Comparison of ENCODE assay signal across 2 cellular contexts in genomic region chr14:65080954-65081747, GRCh38.
TF ChIP-seq lines count a peak whose summit lies in the region.

No MANE protein-coding gene starts in this region.

TF ChIP-seq in IMR-90, 13 proteins besides CTCF, POLR2A, EP300 and RAD21:
- TF ChIP-seq RFX5 (IDR thresholded peaks at IDR 0.05; ENCODE audit: low read depth, low read length), result no peak
- TF ChIP-seq MXI1 (IDR thresholded peaks at IDR 0.05; ENCODE audit: borderline replicate concordance, low read depth, low read length), result no peak
- no peak for TF ChIP-seq CEBPB (IDR thresholded peaks at IDR 0.05; ENCODE audit: low read depth, low read length)
- no peak for TF ChIP-seq USF2 (IDR thresholded peaks at IDR 0.05; ENCODE audit: low read depth, low read length)
- TF ChIP-seq BHLHE40 (IDR thresholded peaks at IDR 0.05; ENCODE audit: low read depth, low read length), result no peak
- TF ChIP-seq ELK1 (IDR thresholded peaks at IDR 0.05; ENCODE audit: borderline replicate concordance, low read depth, low read length), result no peak
- TF ChIP-seq SMC3 (IDR thresholded peaks at IDR 0.05; ENCODE audit: low read depth, low read length), result no peak
- TF ChIP-seq RCOR1 (IDR thresholded peaks at IDR 0.05; ENCODE audit: insufficient replicate concordance, low read length), result no peak
- no peak for TF ChIP-seq MAZ (IDR thresholded peaks at IDR 0.05; ENCODE audit: borderline replicate concordance, low read depth, low read length)
- TF ChIP-seq FOS (IDR thresholded peaks at IDR 0.05; ENCODE audit: low read depth, low read length), result no peak
- no peak for TF ChIP-seq CHD1 (IDR thresholded peaks at IDR 0.05; ENCODE audit: low read depth, low read length)
- TF ChIP-seq MAFK (IDR thresholded peaks at IDR 0.05; ENCODE audit: low read depth, low read length), result no peak
- TF ChIP-seq NFE2L2 (IDR thresholded peaks at IDR 0.05; ENCODE audit: low read depth, low read length), result no peak
TF ChIP-seq in IMR-90: peak in this region for 0.

TF ChIP-seq in GM12878, 131 proteins besides CTCF, POLR2A, EP300 and RAD21:
- no peak for TF ChIP-seq WRNIP1 (IDR thresholded peaks at IDR 0.05; ENCODE audit: borderline replicate concordance, low read depth, low read length)
- TF ChIP-seq HSF1 (IDR thresholded peaks at IDR 0.05; ENCODE audit: low read depth, low read length), result no peak
- TF ChIP-seq SREBF1 (IDR thresholded peaks at IDR 0.05; ENCODE audit: low read length), result no peak
- TF ChIP-seq MLLT1 (IDR thresholded peaks at IDR 0.05), result peak; percentile 60; the same call in 1 of the 2 replicates
- 0 out of 4 replicates have a peak, but pooled peaks of 1 of the 2 experiments have one; percentile 28 for TF ChIP-seq SRF (IDR thresholded peaks at IDR 0.05; ENCODE audit: low read depth in 2 of 2, low read length in 2 of 2)
- TF ChIP-seq EED (IDR thresholded peaks at IDR 0.05; ENCODE audit: low read depth), result no peak
- 0 out of 4 replicates have a peak, but pooled peaks of 1 of the 2 experiments have one; percentile 13 for TF ChIP-seq IKZF2 (IDR thresholded peaks at IDR 0.05)
- TF ChIP-seq SPI1 (IDR thresholded peaks at IDR 0.05; ENCODE audit: borderline replicate concordance, insufficient read depth, low read depth, low read length), result peak; percentile 4; the same call in 1 of the 2 replicates
